Comparison of ENCODE assay signal across 8 cellular contexts in the genomic region with DNA sequence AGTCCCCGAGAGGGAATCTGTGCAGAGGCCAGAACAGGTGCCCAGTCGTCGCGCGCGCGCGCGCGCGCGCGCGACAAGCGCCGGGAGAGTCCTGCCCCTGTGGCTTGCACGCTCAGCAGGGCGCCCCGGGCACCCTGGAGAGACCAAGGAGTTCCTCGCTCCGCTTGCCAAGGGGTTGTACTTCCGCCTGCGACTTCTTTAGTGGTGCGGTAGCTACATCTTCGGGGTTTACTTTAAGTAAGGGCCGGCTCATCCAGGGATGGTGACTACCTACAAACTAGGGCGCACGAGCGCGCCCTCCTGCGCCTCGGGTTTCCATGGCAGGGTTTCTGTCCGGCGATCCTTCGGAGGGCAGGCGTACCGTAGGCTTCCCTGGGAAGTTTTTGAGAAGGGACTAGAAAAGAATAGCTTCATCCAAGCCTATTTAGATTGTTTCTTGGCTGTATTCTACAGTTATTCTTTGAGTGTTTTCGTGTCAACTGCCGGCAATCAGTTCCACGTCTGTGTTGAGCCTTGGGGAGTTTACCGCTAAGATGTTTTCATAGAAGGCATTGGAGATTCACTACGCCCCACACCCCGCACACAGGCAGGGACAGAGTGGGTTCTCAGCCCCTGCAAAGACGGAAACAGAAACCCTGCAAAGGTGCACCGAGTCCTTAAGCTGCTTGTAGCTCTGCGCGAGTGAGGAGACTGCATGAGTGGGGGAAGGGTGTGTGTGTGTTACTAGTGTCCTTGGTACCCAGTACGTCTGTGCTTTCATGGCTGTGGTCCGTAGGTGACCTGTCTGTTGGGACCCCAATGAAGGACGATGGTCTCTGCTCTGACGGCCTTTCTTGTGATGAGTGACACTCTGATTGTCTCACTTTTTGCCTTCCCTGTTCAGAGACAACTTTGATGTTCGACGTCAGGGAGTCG. TPM values are rescaled to one million over a fixed set of nuclear protein-coding genes. Genes with fewer than 3 reads are reported as not detected.
DNase-seq lines count a peak whose midpoint lies in the region; ATAC-seq lines count a peak whose summit lies in the region.

No MANE protein-coding gene starts in this region.

- H3K36me3 Mint-ChIP-seq in activated CD8-positive, alpha-beta memory T cell treated with anti-CD3 and anti-CD28 coated beads, Interleukin-2, amount 10 ng/mL, durations not matched to agents 7 days and 5 days, result no peaks in the 10 kb centered on the region
- H3K36me3 Mint-ChIP-seq in stimulated activated effector memory CD8-positive, alpha-beta T cell treated with anti-CD3 and anti-CD28 coated beads, Interleukin-12 subunit alpha, Interleukin-12 subunit beta, amount 100 ng/mL, for 72 hours, result no peaks in the 10 kb centered on the region

- ATAC-seq in activated CD8-positive, alpha-beta memory T cell treated with anti-CD3 and anti-CD28 coated beads, Interleukin-2, amount 10 ng/mL, durations not matched to agents 7 days and 5 days, result no peak
- peak; percentile 40 for ATAC-seq in stimulated activated effector memory CD8-positive, alpha-beta T cell treated with anti-CD3 and anti-CD28 coated beads, Interleukin-12 subunit alpha, Interleukin-12 subunit beta, amount 100 ng/mL, for 72 hours
- ATAC-seq in GM19351 (IDR thresholded peaks at IDR 0.05; ENCODE audit: unreplicated experiment), result no peak

- H3K27me3 Mint-ChIP-seq in activated CD8-positive, alpha-beta memory T cell treated with anti-CD3 and anti-CD28 coated beads, Interleukin-2, amount 10 ng/mL, durations not matched to agents 7 days and 5 days, result peaks cover 84% of the 10 kb centered on the region

- H3K9me3 Mint-ChIP-seq in activated CD8-positive, alpha-beta memory T cell treated with anti-CD3 and anti-CD28 coated beads, Interleukin-2, amount 10 ng/mL, durations not matched to agents 7 days and 5 days (ENCODE audit: low read depth), result no peaks in the 10 kb centered on the region
- no peaks in the 10 kb centered on the region for H3K9me3 Mint-ChIP-seq in stimulated activated effector memory CD8-positive, alpha-beta T cell treated with anti-CD3 and anti-CD28 coated beads, Interleukin-12 subunit alpha, Interleukin-12 subunit beta, amount 100 ng/mL, for 72 hours

- peak overlapping the region; percentile 25 for H3K27ac Mint-ChIP-seq in activated CD8-positive, alpha-beta memory T cell treated with anti-CD3 and anti-CD28 coated beads, Interleukin-2, amount 10 ng/mL, durations not matched to agents 7 days and 5 days
- no peak overlapping the region for H3K27ac Mint-ChIP-seq in stimulated activated effector memory CD8-positive, alpha-beta T cell treated with anti-CD3 and anti-CD28 coated beads, Interleukin-12 subunit alpha, Interleukin-12 subunit beta, amount 100 ng/mL, for 72 hours

- peak overlapping the region; percentile 40 for H3K4me3 ChIP-seq in iPS-11a (ENCODE audit: low read depth, low read length)

- H3K4me3 Mint-ChIP-seq in activated CD8-positive, alpha-beta memory T cell treated with anti-CD3 and anti-CD28 coated beads, Interleukin-2, amount 10 ng/mL, durations not matched to agents 7 days and 5 days, result peak overlapping the region; percentile 63
- peak overlapping the region; percentile 68 for H3K4me3 Mint-ChIP-seq in stimulated activated effector memory CD8-positive, alpha-beta T cell treated with anti-CD3 and anti-CD28 coated beads, Interleukin-12 subunit alpha, Interleukin-12 subunit beta, amount 100 ng/mL, for 72 hours

- CTCF ChIA-PET in activated CD8-positive, alpha-beta memory T cell treated with anti-CD3 and anti-CD28 coated beads, Interleukin-2, amount 10 ng/mL, durations not matched to agents 7 days and 5 days (lab: Charles Lee), result interaction anchor here (1.0 to 1.4 kb wide), 2 partner anchors 8 to 34 kb away, joined by 3 to 5 read pairs; no protein-coding TSS in a partner anchor

- H3K4me1 Mint-ChIP-seq in activated CD8-positive, alpha-beta memory T cell treated with anti-CD3 and anti-CD28 coated beads, Interleukin-2, amount 10 ng/mL, durations not matched to agents 7 days and 5 days, result peaks cover 40% of the 10 kb centered on the region
- peaks cover 43% of the 10 kb centered on the region for H3K4me1 Mint-ChIP-seq in stimulated activated effector memory CD8-positive, alpha-beta T cell treated with anti-CD3 and anti-CD28 coated beads, Interleukin-12 subunit alpha, Interleukin-12 subunit beta, amount 100 ng/mL, for 72 hours

- DNase-seq in activated CD8-positive, alpha-beta memory T cell treated with anti-CD3 and anti-CD28 coated beads for 24 hours, result peak; percentile 64
- no peak for DNase-seq in activated CD8-positive, alpha-beta memory T cell treated with anti-CD3 and anti-CD28 coated beads, Interleukin-2, amount 50 U/mL, for 4 hours
- DNase-seq in MV-4-11 (lab: John Stamatoyannopoulos, UW) (peak; percentile 57), dedifferentiated amniotic fluid mesenchymal stem cell (ENCODE audit: extremely low spot score) (no peak)
- peak; percentile 47 for DNase-seq in activated CD8-positive, alpha-beta memory T cell treated with anti-CD3 and anti-CD28 coated beads, Interleukin-2, amount 10 ng/mL, durations not matched to agents 7 days and 5 days
- DNase-seq in stimulated activated effector memory CD8-positive, alpha-beta T cell treated with anti-CD3 and anti-CD28 coated beads, Interleukin-12 subunit alpha, Interleukin-12 subunit beta, amount 100 ng/mL, for 72 hours (ENCODE audit: low spot score in 2 of 2), result peak in 1 of 2 donors; percentile 60

RNA-seq across cellular contexts. Expression of gene LHX4, which starts 1.7 kb away (rescaled TPM):
- total RNA-seq in activated CD8-positive, alpha-beta memory T cell treated with anti-CD3 and anti-CD28 coated beads, Interleukin-2, amount 10 ng/mL, durations not matched to agents 7 days and 5 days, result not detected

Comparison
In these comparisons a context has a peak if more than half of its experiments do, and no peak if none do; other contexts are left out.
1. DNase-seq: peak in activated CD8-positive, alpha-beta memory T cell treated with anti-CD3 and anti-CD28 coated beads for 24 hours (single experiment), MV-4-11 (single experiment) and activated CD8-positive, alpha-beta memory T cell treated with anti-CD3 and anti-CD28 coated beads, Interleukin-2, amount 10 ng/mL, durations not matched to agents 7 days and 5 days (single experiment); none in activated CD8-positive, alpha-beta memory T cell treated with anti-CD3 and anti-CD28 coated beads, Interleukin-2, amount 50 U/mL, for 4 hours (single experiment) and dedifferentiated amniotic fluid mesenchymal stem cell (single experiment).